Comparison of ENCODE assay signal across 8 cellular contexts in genomic region chr15:20356444-20357138, GRCh38.
DNase-seq lines count a peak whose midpoint lies in the region; ATAC-seq and TF ChIP-seq lines count a peak whose summit lies in the region.

No MANE protein-coding gene starts in this region.

- no peak overlapping the region for H2BK120ac ChIP-seq in mesenchymal stem cell (ENCODE audit: low read depth, low read length)

- ATAC-seq in HG02973 (IDR thresholded peaks at IDR 0.05; ENCODE audit: unreplicated experiment) (peak; percentile 49), HG03571 (IDR thresholded peaks at IDR 0.05; ENCODE audit: unreplicated experiment) (no peak)

- H2BK5ac ChIP-seq in mesenchymal stem cell (ENCODE audit: low read depth, low read length, poor library complexity, severe bottlenecking), result no peak overlapping the region

- no peak overlapping the region for H4K91ac ChIP-seq in mesenchymal stem cell (ENCODE audit: low read length)

- WGBS in mesenchymal stem cell, result 66% methylated on average over 27 of the region's 27 CpGs

- H3K27me3 ChIP-seq in WERI-Rb-1 (ENCODE audit: insufficient read depth, low read depth, severe bottlenecking) (peaks cover 51% of the 10 kb centered on the region), mesenchymal stem cell (ENCODE audit: control insufficient read depth in 1 of 2, insufficient read depth in 1 of 2, low read length in 2 of 2) (no peaks in the 10 kb centered on the region)

- no peaks in the 10 kb centered on the region for H3K9me3 ChIP-seq in WERI-Rb-1 (ENCODE audit: severe bottlenecking)
- no peaks in the 10 kb centered on the region for H3K9me3 ChIP-seq in mesenchymal stem cell (ENCODE audit: control insufficient read depth, low read length)

- TF ChIP-seq CTCF in GM10266 (IDR thresholded peaks at IDR 0.05; ENCODE audit: control insufficient read depth, insufficient read depth, low read depth, missing control alignments) (peak; percentile 74), WERI-Rb-1 (IDR thresholded peaks at IDR 0.05; ENCODE audit: low read depth, low read length) (peak; percentile 91)

- H3K4me3 ChIP-seq in WERI-Rb-1 (ENCODE audit: low read depth, low read length) (no peak overlapping the region), mesenchymal stem cell (ENCODE audit: insufficient read depth in 1 of 2, low read depth in 1 of 2, low read length in 2 of 2) (no peak overlapping the region)

- H2BK12ac ChIP-seq in mesenchymal stem cell (ENCODE audit: low read length in 2 of 2), result no peak overlapping the region

- no peak overlapping the region for H3K14ac ChIP-seq in mesenchymal stem cell (ENCODE audit: low read length in 2 of 2)

- H3K36me3 ChIP-seq in WERI-Rb-1 (no peaks in the 10 kb centered on the region), mesenchymal stem cell (ENCODE audit: control insufficient read depth in 1 of 2, insufficient read depth in 2 of 2, low read depth in 1 of 2, low read length in 2 of 2) (no peaks in the 10 kb centered on the region)

- DNase-seq in GM10266 (ENCODE audit: extremely low spot score), result peak; percentile 79
- peak; percentile 77 for DNase-seq in WERI-Rb-1
- peak; percentile 78 for DNase-seq in cerebellum (ENCODE audit: low spot score)
- DNase-seq in mesenchymal stem cell, result peak; percentile 41
- DNase-seq in stimulated activated CD8-positive, alpha-beta memory T cell treated with anti-CD3 and anti-CD28 coated beads, Interleukin-7, amount 100 ng/mL, for 4 hours (ENCODE audit: low read depth in 2 of 2), result peak; percentile 55 to 77
- DNase-seq in NCI-H2107 treated with DMSO at 0.1 percent for 48 hours (lab: John Stamatoyannopoulos, UW; ENCODE audit: unreplicated experiment), result no peak

- no peak overlapping the region for H3K9ac ChIP-seq in mesenchymal stem cell (ENCODE audit: low read length)

- no peak overlapping the region for H2AFZ ChIP-seq in mesenchymal stem cell (ENCODE audit: low read depth, low read length)

- no peak overlapping the region for H2BK15ac ChIP-seq in mesenchymal stem cell (ENCODE audit: low read depth, poor library complexity, severe bottlenecking)

- H3K27ac ChIP-seq in WERI-Rb-1 (no peak overlapping the region), mesenchymal stem cell (ENCODE audit: low read length, poor library complexity, severe bottlenecking) (no peak overlapping the region)

- no peak overlapping the region for H3K23ac ChIP-seq in mesenchymal stem cell (ENCODE audit: low read length in 2 of 2)

- no peaks in the 10 kb centered on the region for H3K79me1 ChIP-seq in mesenchymal stem cell (replicated peaks; ENCODE audit: low read length, poor library complexity, severe bottlenecking)

- H3K18ac ChIP-seq in mesenchymal stem cell (ENCODE audit: low read depth in 1 of 2, low read length in 2 of 2), result no peak overlapping the region

- H2AK5ac ChIP-seq in mesenchymal stem cell (ENCODE audit: low read length, severe bottlenecking), result no peak overlapping the region

- H3K4ac ChIP-seq in mesenchymal stem cell (ENCODE audit: low read depth in 1 of 2, low read length in 2 of 2), result no peak overlapping the region

- H3K4me2 ChIP-seq in mesenchymal stem cell (ENCODE audit: low read length, poor library complexity, severe bottlenecking), result peak overlapping the region; percentile 41

- no peak overlapping the region for H4K8ac ChIP-seq in mesenchymal stem cell (ENCODE audit: low read length)

- peaks cover 6% of the 10 kb centered on the region for H3K4me1 ChIP-seq in mesenchymal stem cell (ENCODE audit: control insufficient read depth, insufficient read depth, low read depth, low read length)
